Comparison of ENCODE assay signal across 13 cellular contexts in the genomic region with DNA sequence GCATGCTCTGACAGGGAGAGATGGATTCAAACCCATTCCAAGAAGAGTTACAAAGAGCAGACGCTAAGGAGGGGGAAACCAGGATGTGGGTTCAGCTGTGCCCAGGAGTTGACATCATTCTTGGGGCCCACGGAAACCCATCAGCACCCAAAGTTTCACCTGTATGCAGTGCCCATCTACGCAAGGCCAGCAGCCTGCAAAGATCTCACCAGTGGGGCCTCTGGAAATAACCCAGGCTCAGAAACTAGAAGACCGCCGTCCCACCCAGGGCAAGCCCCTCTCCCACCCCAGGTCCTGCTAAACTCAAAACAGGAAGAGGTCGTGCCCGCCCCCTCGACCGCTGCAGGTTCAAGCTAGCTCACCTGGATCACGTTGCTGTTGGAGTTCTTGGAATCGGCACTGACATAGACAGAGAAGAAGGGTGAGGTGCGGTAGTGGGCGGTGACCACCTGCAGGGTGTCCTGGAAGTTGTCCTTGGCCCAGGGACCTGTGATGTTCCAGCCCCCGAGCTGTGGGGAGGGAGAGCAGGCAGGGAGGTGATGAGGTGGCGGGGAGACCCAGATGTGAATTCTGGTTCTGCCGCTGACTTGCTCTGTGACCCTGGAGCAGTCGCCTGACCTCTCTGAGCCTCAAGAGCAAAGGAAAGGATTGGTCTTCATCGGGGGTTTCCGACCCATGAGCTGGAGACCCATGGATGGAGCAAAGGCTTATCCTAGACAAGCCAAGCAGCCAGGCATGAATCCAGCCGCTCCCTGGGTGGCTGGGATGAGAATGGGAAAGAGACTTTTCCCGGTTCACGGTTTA. TPM values are rescaled to one million over a fixed set of nuclear protein-coding genes. Genes with fewer than 3 reads are reported as not detected.
DNase-seq lines count a peak whose midpoint lies in the region; ATAC-seq and TF ChIP-seq lines count a peak whose summit lies in the region.
"Had no signal": no experiment of that assay in that cellular context is flagged by ENCODE, and none has a peak within 500 bp of the region (broad histone marks: within the 10 kb centered on the region; RNA-seq: fewer than 3 reads in every experiment).

No MANE protein-coding gene starts in this region.

- no peak for TF ChIP-seq CTCF in activated CD8-positive, alpha-beta T cell treated with anti-CD3 and anti-CD28 coated beads for 36 hours (IDR thresholded peaks at IDR 0.05)
- TF ChIP-seq CTCF in body of pancreas (IDR thresholded peaks at IDR 0.05), result no peak
- TF ChIP-seq CTCF in transverse colon (IDR thresholded peaks at IDR 0.05), result no peak

- in situ Hi-C loops in transverse colon (cut with MboI; ENCODE audit: low pct_ligation_motif_present in 1 of 4, low pct_unique_long_range_greater_than_20kb in 1 of 4, low sequenced_read_pairs in 3 of 4), result loop anchor here in 2 of 4 donors (10.0 kb wide), 1 partner anchor 106 kb away; no protein-coding TSS in a partner anchor

- no peak for TF ChIP-seq EP300 in transverse colon (IDR thresholded peaks at IDR 0.05; ENCODE audit: low read depth)

- H3K4me3 ChIP-seq in body of pancreas, result no peak overlapping the region
- H3K4me3 ChIP-seq in transverse colon, result no peak overlapping the region

- intact Hi-C loops in activated CD8-positive, alpha-beta T cell treated with anti-CD3 and anti-CD28 coated beads for 36 hours (cut with micrococcal nuclease), result loop anchor here (5.0 kb wide), 1 partner anchor 34 kb away; a partner anchor contains a TSS
- intact Hi-C loops in body of pancreas (cut with DNase I) (no loop called here), transverse colon (cut with DNase I; ENCODE audit: low total_unique reads) (loop anchor here (5.0 kb wide), 1 partner anchor 89 kb away; no protein-coding TSS in a partner anchor)

- H3K9me3 ChIP-seq in body of pancreas (no peaks in the 10 kb centered on the region), transverse colon (no peaks in the 10 kb centered on the region)
- H3K9me3 ChIP-seq: Caco-2 had no signal

- POLR2A ChIA-PET in activated CD8-positive, alpha-beta T cell treated with anti-CD3 and anti-CD28 coated beads for 36 hours (lab: Charles Lee), result interaction anchor here (0.6 to 4.2 kb wide), 7 partner anchors 11 to 1087 kb away, joined by 3 to 27 read pairs (median 5); no protein-coding TSS in a partner anchor

- peak; percentile 67 for DNase-seq in activated CD8-positive, alpha-beta memory T cell treated with anti-CD3 and anti-CD28 coated beads for 24 hours
- no peak for DNase-seq in activated CD8-positive, alpha-beta memory T cell treated with anti-CD3 and anti-CD28 coated beads, Interleukin-2, amount 50 U/mL, for 4 hours
- DNase-seq in activated CD8-positive, alpha-beta T cell treated with anti-CD3 and anti-CD28 coated beads for 36 hours, result peak; percentile 88
- DNase-seq in body of pancreas (no peak), transverse colon (no peak), OCI-M2 (lab: John Stamatoyannopoulos, UW; ENCODE audit: unreplicated experiment) (no peak), NCI-H2196 treated with DMSO at 0.1 percent for 48 hours (lab: John Stamatoyannopoulos, UW; ENCODE audit: unreplicated experiment) (no peak)
- DNase-seq: Caco-2, MM.1S, natural killer cell, NCI-H2029 treated with DMSO at 0.1 percent for 48 hours, NCI-H748 treated with DMSO at 0.1 percent for 48 hours had no signal

- peaks cover 74% of the 10 kb centered on the region for H3K4me1 Mint-ChIP-seq in activated CD8-positive, alpha-beta T cell treated with anti-CD3 and anti-CD28 coated beads for 36 hours (ENCODE audit: low read depth)
- H3K4me1 Mint-ChIP-seq in stimulated activated memory B cell treated with anti-CD40 and anti-IgM and Interleukin-4, amounts not matched to agents 10 μg/mL and 1 μg/mL and 100 μg/mL, for 72 hours, result peaks cover 47% of the 10 kb centered on the region

- peaks cover 80% of the 10 kb centered on the region for H3K36me3 Mint-ChIP-seq in activated CD8-positive, alpha-beta T cell treated with anti-CD3 and anti-CD28 coated beads for 36 hours (ENCODE audit: low read depth)
- peaks cover 88% of the 10 kb centered on the region for H3K36me3 Mint-ChIP-seq in stimulated activated memory B cell treated with anti-CD40 and anti-IgM and Interleukin-4, amounts not matched to agents 10 μg/mL and 1 μg/mL and 100 μg/mL, for 72 hours

- CTCF ChIA-PET in activated CD8-positive, alpha-beta T cell treated with anti-CD3 and anti-CD28 coated beads for 36 hours (lab: Charles Lee), result interaction anchor here (0.7 to 9.5 kb wide), 11 partner anchors 13 to 109 kb away, joined by 3 to 187 read pairs (median 4); no protein-coding TSS in a partner anchor

- H3K27ac Mint-ChIP-seq in activated CD8-positive, alpha-beta T cell treated with anti-CD3 and anti-CD28 coated beads for 36 hours, result peak overlapping the region; percentile 90
- peak overlapping the region; percentile 77 for H3K27ac Mint-ChIP-seq in stimulated activated memory B cell treated with anti-CD40 and anti-IgM and Interleukin-4, amounts not matched to agents 10 μg/mL and 1 μg/mL and 100 μg/mL, for 72 hours

- no peaks in the 10 kb centered on the region for H3K27me3 Mint-ChIP-seq in activated CD8-positive, alpha-beta T cell treated with anti-CD3 and anti-CD28 coated beads for 36 hours
- no peaks in the 10 kb centered on the region for H3K27me3 Mint-ChIP-seq in stimulated activated memory B cell treated with anti-CD40 and anti-IgM and Interleukin-4, amounts not matched to agents 10 μg/mL and 1 μg/mL and 100 μg/mL, for 72 hours

- no peak for TF ChIP-seq POLR2A in body of pancreas (IDR thresholded peaks at IDR 0.05)
- no peak for TF ChIP-seq POLR2A in transverse colon (IDR thresholded peaks at IDR 0.05)

- 85 to 86% methylated on average over 18 to 22 of the region's 22 CpGs for WGBS in body of pancreas, 2 donors
- WGBS in transverse colon (ENCODE audit: low coverage in 1 of 2), 2 donors, result 89 to 91% methylated on average over 3 to 19 of the region's 22 CpGs

- H3K27ac ChIP-seq in body of pancreas, result peak overlapping the region in 3 of 4 donors; percentile 1 to 39 (median 32)
- H3K27ac ChIP-seq in transverse colon, result no peak overlapping the region

- H3K36me3 ChIP-seq in body of pancreas (replicated peaks in 1 of 2; ENCODE audit: insufficient read depth in 1 of 2, low read depth in 2 of 2) (peaks cover 0 to 8% of the 10 kb centered on the region in 2 donors), transverse colon (peaks cover 0 to 12% (median 5%) of the 10 kb centered on the region in 4 donors)

- no peaks in the 10 kb centered on the region for H3K9me3 Mint-ChIP-seq in activated CD8-positive, alpha-beta T cell treated with anti-CD3 and anti-CD28 coated beads for 36 hours
- no peaks in the 10 kb centered on the region for H3K9me3 Mint-ChIP-seq in stimulated activated memory B cell treated with anti-CD40 and anti-IgM and Interleukin-4, amounts not matched to agents 10 μg/mL and 1 μg/mL and 100 μg/mL, for 72 hours
- H3K9me3 Mint-ChIP-seq: natural killer cell had no signal

- H3K27me3 ChIP-seq in body of pancreas (no peaks in the 10 kb centered on the region), transverse colon (no peaks in the 10 kb centered on the region)

- ATAC-seq in activated CD8-positive, alpha-beta T cell treated with anti-CD3 and anti-CD28 coated beads for 36 hours, result peak; percentile 72
- ATAC-seq in body of pancreas, result no peak
- ATAC-seq in stimulated activated memory B cell treated with anti-CD40 and anti-IgM and Interleukin-4, amounts not matched to agents 10 μg/mL and 1 μg/mL and 100 μg/mL, for 72 hours, result no peak
- ATAC-seq: natural killer cell had no signal

- H3K4me1 ChIP-seq in body of pancreas (peaks cover 54% of the 10 kb centered on the region), transverse colon (peaks cover 22 to 45% (median 26%) of the 10 kb centered on the region in 4 donors)

- peak overlapping the region; percentile 18 for H3K4me3 Mint-ChIP-seq in activated CD8-positive, alpha-beta T cell treated with anti-CD3 and anti-CD28 coated beads for 36 hours
- no peak overlapping the region for H3K4me3 Mint-ChIP-seq in stimulated activated memory B cell treated with anti-CD40 and anti-IgM and Interleukin-4, amounts not matched to agents 10 μg/mL and 1 μg/mL and 100 μg/mL, for 72 hours
- H3K4me3 Mint-ChIP-seq: natural killer cell had no signal

RNA-seq across cellular contexts. Expression of a gene that starts 31.7 kb away (rescaled TPM):
- total RNA-seq in activated CD8-positive, alpha-beta T cell treated with anti-CD3 and anti-CD28 coated beads for 36 hours, result 100 to 1,000 TPM; 118 to 127 TPM
- total RNA-seq in body of pancreas (10 to 100 TPM; 79.1 to 83.3 TPM), transverse colon (100 to 1,000 TPM in 3 of 4 donors, 10 to 100 TPM in 1; 55.9 to 149 (median 112) TPM)

Comparison
In these comparisons a context has a peak if more than half of its experiments do, and no peak if none do; other contexts are left out.
1. DNase-seq: peak in activated CD8-positive, alpha-beta memory T cell treated with anti-CD3 and anti-CD28 coated beads for 24 hours (single experiment) and activated CD8-positive, alpha-beta T cell treated with anti-CD3 and anti-CD28 coated beads for 36 hours (single experiment); none in activated CD8-positive, alpha-beta memory T cell treated with anti-CD3 and anti-CD28 coated beads, Interleukin-2, amount 50 U/mL, for 4 hours (single experiment), body of pancreas (0 of 4), transverse colon (single experiment), OCI-M2 (single experiment) and NCI-H2196 treated with DMSO at 0.1 percent for 48 hours (single experiment).
2. H3K27ac ChIP-seq: peak in body of pancreas (3 of 4); none in transverse colon (0 of 4).